In the genomic region with DNA sequence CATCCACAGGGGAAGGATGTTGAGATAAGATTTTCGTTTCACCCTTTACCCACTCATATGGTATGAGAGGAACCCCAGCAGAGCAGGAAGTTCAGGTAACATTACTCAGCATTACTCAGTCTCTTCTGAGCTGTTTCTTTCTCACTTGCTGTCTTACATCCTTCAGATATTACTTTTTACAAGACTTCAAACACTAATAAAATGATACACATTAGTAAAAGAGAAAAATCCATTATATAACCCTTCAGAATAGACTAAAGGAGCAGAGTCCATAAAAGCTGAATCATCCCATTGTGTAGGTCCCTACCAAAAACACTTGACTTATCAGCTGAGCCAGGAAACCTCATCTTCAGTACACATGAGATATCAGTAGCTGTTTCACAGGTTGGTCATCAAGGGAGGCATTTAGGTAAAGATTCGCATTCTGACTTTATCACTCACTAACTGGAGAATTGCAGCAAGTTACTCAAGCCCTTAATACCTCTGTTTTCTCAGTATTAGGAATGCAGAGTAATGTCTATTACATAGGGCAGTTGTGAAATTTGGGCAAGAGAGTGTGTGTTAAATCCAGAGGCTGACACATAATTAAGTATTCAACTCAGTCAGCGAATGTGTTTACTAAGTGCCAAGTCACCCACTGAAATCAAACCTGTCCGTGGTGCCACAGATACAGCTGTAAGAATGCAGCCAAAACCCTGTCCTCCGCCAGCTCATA, we compare ENCODE assay signal across 8 cellular contexts. TPM values are rescaled to one million over a fixed set of nuclear protein-coding genes. Genes with fewer than 3 reads are reported as not detected.
DNase-seq lines count a peak whose midpoint lies in the region; ATAC-seq, FAIRE-seq and TF ChIP-seq lines count a peak whose summit lies in the region.

No MANE protein-coding gene starts in this region.

- H3K36me3 Mint-ChIP-seq in neural progenitor cell: no peaks in the 10 kb centered on the region

- no peaks in the 10 kb centered on the region for H3K9me3 Mint-ChIP-seq in neural progenitor cell

- H3K9me3 ChIP-seq in neural progenitor cell (ENCODE audit: low read depth): no peaks in the 10 kb centered on the region

- H4K20me1 ChIP-seq in neural progenitor cell (ENCODE audit: low read depth): no peaks in the 10 kb centered on the region

- no peak for FAIRE-seq in GM19239 (lab: Jason Lieb, UNC)

- H3K4me3 Mint-ChIP-seq in neural progenitor cell: no peak overlapping the region

- H3K4me2 ChIP-seq in neural progenitor cell: no peak overlapping the region

- H3K4me3 ChIP-seq in fibroblast of mammary gland (ENCODE audit: control insufficient read depth, low read depth, low read length): no peak overlapping the region
- H3K4me3 ChIP-seq in neural progenitor cell: no peak overlapping the region

- H3K4me1 ChIP-seq in neural progenitor cell: peaks cover 2% of the 10 kb centered on the region

- no peak overlapping the region for H3K27ac Mint-ChIP-seq in neural progenitor cell

- H3K27me3 Mint-ChIP-seq in neural progenitor cell (ENCODE audit: insufficient read depth, low read depth): peaks cover 2% of the 10 kb centered on the region

- TF ChIP-seq CTCF in fibroblast of mammary gland (conservative IDR thresholded peaks at IDR 0.05; ENCODE audit: control insufficient read depth, insufficient read depth, low read depth, low read length) (no peak), neural progenitor cell (IDR thresholded peaks at IDR 0.05) (no peak)

- peaks cover 7% of the 10 kb centered on the region for H3K4me1 Mint-ChIP-seq in neural progenitor cell

- no peak overlapping the region for H2AFZ ChIP-seq in neural progenitor cell (replicated peaks)

- ATAC-seq in GM21737 (IDR thresholded peaks at IDR 0.05; ENCODE audit: unreplicated experiment): peak; percentile 72

- no peaks in the 10 kb centered on the region for H3K79me2 ChIP-seq in neural progenitor cell (ENCODE audit: low read depth)

- DNase-seq in EL (peak; percentile 30), OCI-M1 (lab: John Stamatoyannopoulos, UW) (peak; percentile 60), fibroblast of mammary gland (ENCODE audit: low read depth) (peak; percentile 61), activated gamma-delta T cell (lab: John Stamatoyannopoulos, UW) (no peak), neural progenitor cell (ENCODE audit: low spot score) (no peak), GM19239 (ENCODE audit: insufficient read length, low spot score) (no peak), caudate nucleus (lab: John Stamatoyannopoulos, UW) (no peak)

- no peak overlapping the region for H3K9ac ChIP-seq in neural progenitor cell

- H3K27ac ChIP-seq in neural progenitor cell: no peak overlapping the region
- no peak overlapping the region for H3K27ac ChIP-seq in caudate nucleus (ENCODE audit: low read depth, low read length)

- no peaks in the 10 kb centered on the region for H3K27me3 ChIP-seq in neural progenitor cell

- no peaks in the 10 kb centered on the region for H3K36me3 ChIP-seq in neural progenitor cell

- H3F3A ChIP-seq in neural progenitor cell (ENCODE audit: low read depth): no peaks in the 10 kb centered on the region

RNA-seq across cellular contexts. Expression of a gene that starts 44.7 kb away (rescaled TPM):
- 8.7 and 11.9 TPM in 2 replicates for total RNA-seq in neural progenitor cell (ENCODE audit: low replicate concordance)

Comparison
In these comparisons a context has a peak if more than half of its experiments do, and no peak if none do; other contexts are left out.
1. DNase-seq: peak in EL (single experiment), OCI-M1 (single experiment) and fibroblast of mammary gland (single experiment); none in activated gamma-delta T cell (single experiment), neural progenitor cell (single experiment), GM19239 (single experiment) and caudate nucleus (0 of 61).